ENCODE assay signal across 7 cellular contexts in genomic region chr6:122995930-122996796, GRCh38. TPM values are rescaled to one million over a fixed set of nuclear protein-coding genes. Genes with fewer than 3 reads are reported as not detected.
DNase-seq lines count a peak whose midpoint lies in the region; FAIRE-seq and TF ChIP-seq lines count a peak whose summit lies in the region.

CLVS2 (plus strand) TSS chr6:122996235; CDS start chr6:122997778, 1,543 bp downstream.

- peak within 1 kb of the TSS; percentile 37 for H3K4me2 ChIP-seq in keratinocyte (ENCODE audit: control insufficient read depth, extremely low read depth, insufficient read depth, low read depth, low read length)

- H3K27me3 ChIP-seq in ascending aorta (no peaks in the 10 kb centered on the region), keratinocyte (ENCODE audit: control insufficient read depth, extremely low read depth, insufficient read depth, low read length) (peaks cover 33% of the 10 kb centered on the region)

- H3K9me3 ChIP-seq in ascending aorta (no peaks in the 10 kb centered on the region), keratinocyte (ENCODE audit: control insufficient read depth, low read depth, low read length) (no peaks in the 10 kb centered on the region)

- H4K20me1 ChIP-seq in keratinocyte (ENCODE audit: control insufficient read depth, extremely low read depth, insufficient read depth, low read length): no peaks in the 10 kb centered on the region

- H3K27ac ChIP-seq in ascending aorta: no peak within 1 kb of the TSS
- no peak within 1 kb of the TSS for H3K27ac ChIP-seq in keratinocyte (ENCODE audit: control insufficient read depth, insufficient read depth, low read length)
- peak within 1 kb of the TSS; percentile 61 for H3K27ac ChIP-seq in temporal lobe (ENCODE audit: low read depth, low read length)

- TF ChIP-seq CTCF in ascending aorta (IDR thresholded peaks at IDR 0.05) (no peak), keratinocyte (optimal IDR thresholded peaks at IDR 0.05 in 1 of 3, IDR thresholded peaks at IDR 0.05 in 1 of 3, conservative IDR thresholded peaks at IDR 0.05 in 1 of 3; ENCODE audit: extremely low read depth in 1 of 3, insufficient read depth in 2 of 3, low read length in 3 of 3) (no peak)

- no peak for FAIRE-seq in keratinocyte (lab: Jason Lieb, UNC)

- peaks cover 0 to 2% of the 10 kb centered on the region in 2 donors for H3K4me1 ChIP-seq in ascending aorta
- H3K4me1 ChIP-seq in keratinocyte (ENCODE audit: control insufficient read depth, extremely low read depth, insufficient read depth, low read length): peaks cover 4% of the 10 kb centered on the region

- intact Hi-C loops in ascending aorta (cut with DNase I): no loop called here

- DNase-seq in NCI-H146 (lab: John Stamatoyannopoulos, UW) (peak; percentile 97), ascending aorta (ENCODE audit: low spot score in 2 of 2) (no peak), keratinocyte (ENCODE audit: low read depth, low spot score) (no peak), UCSD-AML1 (lab: John Stamatoyannopoulos, UW; ENCODE audit: unreplicated experiment) (no peak), midbrain (lab: John Stamatoyannopoulos, UW) (no peak), HT-29 (ENCODE audit: low spot score) (no peak)

- no peak within 1 kb of the TSS for H3K9ac ChIP-seq in keratinocyte (ENCODE audit: control insufficient read depth, extremely low read depth, insufficient read depth, low read length)

- H3K9me1 ChIP-seq in keratinocyte (ENCODE audit: control insufficient read depth, extremely low read depth, insufficient read depth, low read length): no peaks in the 10 kb centered on the region

- peak within 1 kb of the TSS; percentile 22 for H2AFZ ChIP-seq in keratinocyte (ENCODE audit: control insufficient read depth, low read length)

- dilution Hi-C loops in keratinocyte (cut with MboI; ENCODE audit: extremely low pct_ligation_motif_present, low sequenced_read_pairs): no loop called here

- H3K36me3 ChIP-seq in ascending aorta (no peaks in the 10 kb centered on the region), keratinocyte (ENCODE audit: control insufficient read depth in 2 of 2, extremely low read depth in 1 of 2, insufficient read depth in 2 of 2, low read length in 2 of 2) (no peaks in the 10 kb centered on the region)

- no peaks in the 10 kb centered on the region for H3K79me2 ChIP-seq in keratinocyte (ENCODE audit: control insufficient read depth, insufficient read depth, low read length)

- H3K4me3 ChIP-seq in ascending aorta: peak within 1 kb of the TSS; percentile 23 to 52
- peak within 1 kb of the TSS in 1 of 3 experiments; percentile 20 for H3K4me3 ChIP-seq in keratinocyte (ENCODE audit: control insufficient read depth in 2 of 3, extremely low read depth in 1 of 3, insufficient read depth in 2 of 3, low read depth in 1 of 3, low read length in 3 of 3)

RNA-seq across cellular contexts. Expression of gene CLVS2, which starts in this region (rescaled TPM):
- total RNA-seq in ascending aorta (not detected), temporal lobe (43.3 TPM)
- not detected in 3 replicates for polyA plus RNA-seq in keratinocyte
- polyA plus RNA-seq in keratinocyte (2011; ENCODE audit: low read depth): not detected
- polyA plus RNA-seq in keratinocyte (2011; cell fraction: cytosol; rRNA removed): not detected in 2 replicates
- polyA plus RNA-seq in keratinocyte (2011; cell fraction: nucleus; rRNA removed): not detected in 2 replicates
- not detected in 2 replicates for polyA plus RNA-seq in keratinocyte (2012; ENCODE audit: low replicate concordance)
- polyA minus RNA-seq in keratinocyte: not detected in 3 replicates
- not detected for polyA minus RNA-seq in keratinocyte (2011; cell fraction: cytosol; rRNA and poly(A)+ RNA removed)
- not detected in 2 replicates for polyA minus RNA-seq in keratinocyte (2011; cell fraction: nucleus; rRNA and poly(A)+ RNA removed)
- total RNA-seq in HT-29 (2014; rRNA removed; shearing (Covaris generic)): not detected in 2 replicates

Comparison
In these comparisons a context has a peak if more than half of its experiments do, and no peak if none do; other contexts are left out.
1. RNA of gene CLVS2 (total RNA-seq): 43.3 TPM in temporal lobe (single experiment); not detected in ascending aorta (single experiment) and not detected in HT-29; every median in the first group is over 10 times any median in the second.